In genomic region chr5:171989276-171989675, GRCh38 we compare ENCODE assay signal across 10 cellular contexts. TPM values are rescaled to one million over a fixed set of nuclear protein-coding genes. Genes with fewer than 3 reads are reported as not detected.
DNase-seq lines count a peak whose midpoint lies in the region; ATAC-seq, FAIRE-seq and TF ChIP-seq lines count a peak whose summit lies in the region.
"Had no signal": no experiment of that assay in that cellular context is flagged by ENCODE, and none has a peak within 500 bp of the region (broad histone marks: within the 10 kb centered on the region; RNA-seq: fewer than 3 reads in every experiment).

No MANE protein-coding gene starts in this region.

- H4K20me1 ChIP-seq in endothelial cell of umbilical vein (replicated peaks; ENCODE audit: control insufficient read depth, extremely low read depth, insufficient read depth, low read length): peaks cover 9% of the 10 kb centered on the region

- peaks cover 10% of the 10 kb centered on the region for H3K4me1 ChIP-seq in endothelial cell of umbilical vein (ENCODE audit: control insufficient read depth, extremely low read depth, insufficient read depth, low read length)

- no peak for FAIRE-seq in endothelial cell of umbilical vein (lab: Jason Lieb, UNC)

- no peak for DNase-seq in endothelial cell of umbilical vein (ENCODE audit: low read depth, low spot score)
- DNase-seq in NCI-H1417 treated with DMSO at 0.1 percent for 48 hours (lab: John Stamatoyannopoulos, UW): no peak
- DNase-seq in activated CD4-positive, CD25-positive, alpha-beta regulatory T cell treated with anti-CD3 and anti-CD28 coated beads, Interleukin-2, amount 50 U/mL, for 72 hours: no peak
- no peak for DNase-seq in cardiac septum (ENCODE audit: low spot score)
- no peak for DNase-seq in NCI-H510A treated with DMSO at 0.1 percent for 48 hours (lab: John Stamatoyannopoulos, UW)
- DNase-seq: KBM-7, SHP77 treated with DMSO at 0.1 percent for 48 hours had no signal

- CTCF ChIA-PET in endothelial cell of umbilical vein (lab: Charles Lee): interaction anchor here (0.6 to 0.9 kb wide), 2 partner anchors 70 to 114 kb away, joined by 3 to 4 read pairs; no protein-coding TSS in a partner anchor

- peaks cover 0 to 2% of the 10 kb centered on the region in 2 experiments for H3K36me3 ChIP-seq in endothelial cell of umbilical vein (ENCODE audit: control insufficient read depth in 2 of 2, extremely low read depth in 1 of 2, insufficient read depth in 2 of 2, low read length in 2 of 2)

- no peaks in the 10 kb centered on the region for H3K9me3 ChIP-seq in endothelial cell of umbilical vein (replicated peaks; ENCODE audit: control insufficient read depth, insufficient read depth, low read length)

- intact Hi-C loops in endothelial cell of umbilical vein (cut with micrococcal nuclease): no loop called here
- intact Hi-C loops in cardiac septum (cut with DNase I): no loop called here

- POLR2A ChIA-PET in endothelial cell of umbilical vein (lab: Charles Lee): no interaction called here

- peak overlapping the region; percentile 8 for H3K4me2 ChIP-seq in endothelial cell of umbilical vein (ENCODE audit: insufficient read depth, low read length)

- H2AFZ ChIP-seq in endothelial cell of umbilical vein (ENCODE audit: low read depth, low read length): no peak overlapping the region

- H3K27ac ChIP-seq in endothelial cell of umbilical vein (ENCODE audit: insufficient read depth, low read depth, low read length): no peak overlapping the region

- H3K27me3 ChIP-seq in endothelial cell of umbilical vein (ENCODE audit: control insufficient read depth in 2 of 2, insufficient read depth in 2 of 2, low read length in 2 of 2): no peaks in the 10 kb centered on the region

- TF ChIP-seq CTCF in endothelial cell of umbilical vein (IDR thresholded peaks at IDR 0.05; ENCODE audit: extremely low read depth in 1 of 2, insufficient read depth in 1 of 2, low read depth in 1 of 2, low read length in 2 of 2): no peak

- no TSS peak for BruUV-seq in endothelial cell of umbilical vein (replicated peaks; lab: Mats Ljungman, UMichigan)

- no peak overlapping the region for H3K9ac ChIP-seq in endothelial cell of umbilical vein (replicated peaks; ENCODE audit: extremely low read depth, insufficient read depth, low read length)

- H3K79me2 ChIP-seq in endothelial cell of umbilical vein (ENCODE audit: control insufficient read depth, insufficient read depth, low read length): peaks cover 58% of the 10 kb centered on the region

- TF ChIP-seq POLR2A in endothelial cell of umbilical vein (IDR thresholded peaks at IDR 0.05; ENCODE audit: low read depth, low read length): no peak

- dilution Hi-C loops in endothelial cell of umbilical vein (cut with MboI; ENCODE audit: extremely low pct_ligation_motif_present, low sequenced_read_pairs): no loop called here

- no peak overlapping the region for H3K4me3 ChIP-seq in endothelial cell of umbilical vein (replicated peaks in 1 of 3; ENCODE audit: insufficient read depth in 1 of 3, low read depth in 1 of 3, low read length in 3 of 3)

- ATAC-seq in GM18498 (IDR thresholded peaks at IDR 0.05; ENCODE audit: unreplicated experiment): peak; percentile 62
- peak; percentile 69 for ATAC-seq in GM21390 (IDR thresholded peaks at IDR 0.05; ENCODE audit: unreplicated experiment)
- peak; percentile 77 for ATAC-seq in HG03432 (IDR thresholded peaks at IDR 0.05; ENCODE audit: unreplicated experiment)

- no peaks in the 10 kb centered on the region for H3K9me1 ChIP-seq in endothelial cell of umbilical vein (replicated peaks; ENCODE audit: control insufficient read depth, extremely low read depth, insufficient read depth, low read length)

TF ChIP-seq in endothelial cell of umbilical vein, 7 proteins besides CTCF, POLR2A, EP300 and RAD21:
- TF ChIP-seq GATA2 (IDR thresholded peaks at IDR 0.05; ENCODE audit: insufficient read depth, insufficient read length, low read depth, low read length): no peak
- TF ChIP-seq POLR2AphosphoS5 (IDR thresholded peaks at IDR 0.05; ENCODE audit: insufficient read depth, low read depth, low read length): no peak
- no peak for TF ChIP-seq EZH2 (IDR thresholded peaks at IDR 0.05; ENCODE audit: borderline replicate concordance, low read depth, low read length, severe bottlenecking)
- TF ChIP-seq FOS (IDR thresholded peaks at IDR 0.05; ENCODE audit: borderline replicate concordance, insufficient read depth, low read length): no peak
- no peak for TF ChIP-seq MYC (IDR thresholded peaks at IDR 0.05; ENCODE audit: low read depth, low read length)
- TF ChIP-seq MAX (IDR thresholded peaks at IDR 0.05; ENCODE audit: insufficient read depth, insufficient read length): no peak
- TF ChIP-seq JUN (IDR thresholded peaks at IDR 0.05; ENCODE audit: borderline replicate concordance, insufficient read depth, insufficient read length, low read depth): no peak

RNA-seq across cellular contexts. Expression of gene FBXW11, which starts 17.2 kb away (rescaled TPM):
- total RNA-seq in endothelial cell of umbilical vein (42.3 and 44.7 TPM in 2 replicates), cardiac septum (94.4 TPM)
- 25.5 and 30.7 TPM in 2 replicates for polyA plus RNA-seq in endothelial cell of umbilical vein
- 25.2 and 27.0 TPM in 2 replicates for polyA plus RNA-seq in endothelial cell of umbilical vein (2011; cell fraction: cytosol; rRNA removed)
- polyA plus RNA-seq in endothelial cell of umbilical vein (2011; cell fraction: nucleus; rRNA removed): 31.7 and 45.6 TPM in 2 replicates
- polyA plus RNA-seq in endothelial cell of umbilical vein (2012): 28.0 and 33.7 TPM in 2 replicates
- 115 and 120 TPM in 2 replicates for polyA minus RNA-seq in endothelial cell of umbilical vein
- polyA minus RNA-seq in endothelial cell of umbilical vein (2011; cell fraction: cytosol; rRNA and poly(A)+ RNA removed): 49.6 TPM
- polyA minus RNA-seq in endothelial cell of umbilical vein (2011; cell fraction: nucleus; rRNA and poly(A)+ RNA removed): 36.3 and 54.8 TPM in 2 replicates
